20 cellular contexts compared by ENCODE assay signal in genomic region chr6:153162646-153163045, GRCh38. TPM values are rescaled to one million over a fixed set of nuclear protein-coding genes. Genes with fewer than 3 reads are reported as not detected.
"Had no signal": no experiment of that assay in that cellular context is flagged by ENCODE, and none has a peak within 500 bp of the region (broad histone marks: within the 10 kb centered on the region; RNA-seq: fewer than 3 reads in every experiment).

No MANE protein-coding gene starts in this region.

- H3K9me3 Mint-ChIP-seq: activated CD4-positive, alpha-beta T cell treated with anti-CD3 and anti-CD28 coated beads, Interleukin-2, amount 10 ng/mL, durations not matched to agents 7 days and 5 days; activated naive CD8-positive, alpha-beta T cell treated with anti-CD3 and anti-CD28 coated beads for 36 hours; activated T-helper 1 cell treated with anti-CD3 and anti-CD28 coated beads, Interleukin-12 subunit alpha, Interleukin-12 subunit beta, Interleukin-2, Interleukin-4 antibody, amounts not matched to agents 30 ng/mL and 10 ng/mL and 1 ng/mL, durations not matched to agents 14 hours and 24 hours and 36 hours; brain; effector memory CD8-positive, alpha-beta T cell; nephron had no signal

- H3K4me3 ChIP-seq: left ventricle myocardium inferior, skin epidermis, upper lobe of left lung had no signal

- H3K4me3 Mint-ChIP-seq: activated CD4-positive, alpha-beta T cell treated with anti-CD3 and anti-CD28 coated beads, Interleukin-2, amount 10 ng/mL, durations not matched to agents 7 days and 5 days; activated naive CD8-positive, alpha-beta T cell treated with anti-CD3 and anti-CD28 coated beads for 36 hours; activated T-helper 1 cell treated with anti-CD3 and anti-CD28 coated beads, Interleukin-12 subunit alpha, Interleukin-12 subunit beta, Interleukin-2, Interleukin-4 antibody, amounts not matched to agents 30 ng/mL and 10 ng/mL and 1 ng/mL, durations not matched to agents 14 hours and 24 hours and 36 hours; brain; effector memory CD8-positive, alpha-beta T cell; nephron; T-helper 17 cell had no signal

- H3K4me1 Mint-ChIP-seq: activated CD4-positive, alpha-beta T cell treated with anti-CD3 and anti-CD28 coated beads, Interleukin-2, amount 10 ng/mL, durations not matched to agents 7 days and 5 days; activated naive CD8-positive, alpha-beta T cell treated with anti-CD3 and anti-CD28 coated beads for 36 hours; brain; nephron; T-helper 17 cell had no signal

- ATAC-seq: effector memory CD8-positive, alpha-beta T cell; right cardiac atrium; stimulated activated naive CD8-positive, alpha-beta T cell treated with anti-CD3 and anti-CD28 coated beads, Interleukin-15, Interleukin-2, amounts not matched to agents 100 U/mL and 50 U/mL, for 24 hours; T-helper 17 cell had no signal

- H3K27me3 ChIP-seq: upper lobe of left lung had no signal

- H3K27ac Mint-ChIP-seq: activated CD4-positive, alpha-beta T cell treated with anti-CD3 and anti-CD28 coated beads, Interleukin-2, amount 10 ng/mL, durations not matched to agents 7 days and 5 days; activated naive CD8-positive, alpha-beta T cell treated with anti-CD3 and anti-CD28 coated beads for 36 hours; activated T-helper 1 cell treated with anti-CD3 and anti-CD28 coated beads, Interleukin-12 subunit alpha, Interleukin-12 subunit beta, Interleukin-2, Interleukin-4 antibody, amounts not matched to agents 30 ng/mL and 10 ng/mL and 1 ng/mL, durations not matched to agents 14 hours and 24 hours and 36 hours; brain; effector memory CD8-positive, alpha-beta T cell; nephron; progenitor cell of endocrine pancreas; T-helper 17 cell had no signal

- DNase-seq: activated CD4-positive, alpha-beta T cell treated with anti-CD3 and anti-CD28 coated beads, Interleukin-2, amount 10 ng/mL, durations not matched to agents 7 days and 5 days; activated naive CD8-positive, alpha-beta T cell treated with anti-CD3 and anti-CD28 coated beads for 36 hours; cerebellar nuclear complex; dermis blood vessel endothelial cell; effector memory CD8-positive, alpha-beta T cell; hippocampal formation; left ventricle myocardium inferior; mesendoderm; occipital lobe; right cardiac atrium; stimulated activated CD4-positive, alpha-beta T cell treated with anti-CD3 and anti-CD28 coated beads, Interleukin-4, amount 100 ng/mL, for 4 hours; stimulated activated CD8-positive, alpha-beta memory T cell treated with anti-CD3 and anti-CD28 coated beads, Interleukin-4, amount 100 ng/mL, for 48 hours; stimulated activated naive CD8-positive, alpha-beta T cell treated with anti-CD3 and anti-CD28 coated beads, Interleukin-15, Interleukin-2, amounts not matched to agents 100 U/mL and 50 U/mL, for 24 hours; T-helper 17 cell; upper lobe of left lung had no signal

- H3K27me3 Mint-ChIP-seq: activated CD4-positive, alpha-beta T cell treated with anti-CD3 and anti-CD28 coated beads, Interleukin-2, amount 10 ng/mL, durations not matched to agents 7 days and 5 days; progenitor cell of endocrine pancreas had no signal

- H3K36me3 Mint-ChIP-seq: activated naive CD8-positive, alpha-beta T cell treated with anti-CD3 and anti-CD28 coated beads for 36 hours; brain had no signal

- H3K9me3 ChIP-seq: left ventricle myocardium inferior, upper lobe of left lung had no signal

- H3K4me1 ChIP-seq: left ventricle myocardium inferior, upper lobe of left lung had no signal

- H3K27ac ChIP-seq: left ventricle myocardium inferior, skin epidermis, upper lobe of left lung had no signal

- H3K36me3 ChIP-seq: left ventricle myocardium inferior, upper lobe of left lung had no signal

RNA-seq across cellular contexts. Expression of gene RGS17, which starts 31.6 kb away (rescaled TPM):
- total RNA-seq: activated CD4-positive, alpha-beta T cell treated with anti-CD3 and anti-CD28 coated beads, Interleukin-2, amount 10 ng/mL, durations not matched to agents 7 days and 5 days; activated naive CD8-positive, alpha-beta T cell treated with anti-CD3 and anti-CD28 coated beads for 36 hours; activated T-helper 1 cell treated with anti-CD3 and anti-CD28 coated beads, Interleukin-12 subunit alpha, Interleukin-12 subunit beta, Interleukin-2, Interleukin-4 antibody, amounts not matched to agents 30 ng/mL and 10 ng/mL and 1 ng/mL, durations not matched to agents 14 hours and 24 hours and 36 hours; T-helper 17 cell had no signal
